Comparison of ENCODE assay signal across 2 cellular contexts in the genomic region with DNA sequence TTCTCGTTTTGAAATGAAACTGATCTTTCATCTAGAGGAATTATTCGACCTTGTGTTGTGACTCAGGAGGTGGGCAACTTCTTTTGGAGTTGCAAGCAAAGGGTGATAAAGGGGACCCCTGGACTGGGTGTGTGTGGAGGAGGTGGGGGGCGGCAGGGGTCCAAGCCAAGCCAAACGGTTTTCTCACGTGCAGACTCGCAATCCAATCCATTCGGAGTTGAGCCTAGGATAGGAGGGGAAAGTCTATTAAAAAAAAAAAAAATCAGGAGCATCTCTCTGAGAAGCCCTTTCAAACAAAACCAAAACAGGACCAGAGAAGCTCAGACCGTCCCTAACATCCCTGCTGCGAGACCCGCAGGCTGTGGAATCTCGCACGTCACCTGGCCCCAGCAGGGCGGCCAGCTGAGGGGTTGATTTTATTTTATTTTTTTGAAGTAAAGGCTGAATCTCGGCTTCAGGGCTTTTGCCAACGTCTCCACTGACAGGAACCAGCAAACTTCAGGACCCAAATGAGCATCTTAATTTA.
TF ChIP-seq lines count a peak whose summit lies in the region.

No MANE protein-coding gene starts in this region.

TF ChIP-seq in A549, 52 proteins besides CTCF, POLR2A, EP300 and RAD21 (continued from another document):
- TF ChIP-seq, protein P1, sequence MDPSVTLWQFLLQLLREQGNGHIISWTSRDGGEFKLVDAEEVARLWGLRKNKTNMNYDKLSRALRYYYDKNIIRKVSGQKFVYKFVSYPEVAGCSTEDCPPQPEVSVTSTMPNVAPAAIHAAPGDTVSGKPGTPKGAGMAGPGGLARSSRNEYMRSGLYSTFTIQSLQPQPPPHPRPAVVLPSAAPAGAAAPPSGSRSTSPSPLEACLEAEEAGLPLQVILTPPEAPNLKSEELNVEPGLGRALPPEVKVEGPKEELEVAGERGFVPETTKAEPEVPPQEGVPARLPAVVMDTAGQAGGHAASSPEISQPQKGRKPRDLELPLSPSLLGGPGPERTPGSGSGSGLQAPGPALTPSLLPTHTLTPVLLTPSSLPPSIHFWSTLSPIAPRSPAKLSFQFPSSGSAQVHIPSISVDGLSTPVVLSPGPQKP (IDR thresholded peaks at IDR 0.05; ENCODE audit: low read depth, low read length), result no peak
- TF ChIP-seq E2F6 (IDR thresholded peaks at IDR 0.05; ENCODE audit: borderline replicate concordance, low read depth), result no peak
- peak; percentile 79; the same call in 1 of the 2 replicates for TF ChIP-seq RNF2 (IDR thresholded peaks at IDR 0.05; ENCODE audit: borderline replicate concordance, low read depth)
- no peak for TF ChIP-seq JUN (IDR thresholded peaks at IDR 0.05)
- 0 out of 3 replicates have a peak, but pooled peaks have one; percentile 6 for TF ChIP-seq SMC3 (IDR thresholded peaks at IDR 0.05)

TF ChIP-seq in K562, 482 proteins besides CTCF, POLR2A, EP300 and RAD21 (continued from another document and continues in another):
- TF ChIP-seq ID3 (CRISPR knock-in tag; IDR thresholded peaks at IDR 0.05), result no peak
- TF ChIP-seq ID3 (tag; IDR thresholded peaks at IDR 0.05), result no peak
- no peak for TF ChIP-seq SIRT6 (IDR thresholded peaks at IDR 0.05; ENCODE audit: low read depth, low read length)
- TF ChIP-seq FOXA1 (IDR thresholded peaks at IDR 0.05; ENCODE audit: borderline replicate concordance), result no peak
- no peak for TF ChIP-seq LARP7 (IDR thresholded peaks at IDR 0.05)
- TF ChIP-seq, protein P2, sequence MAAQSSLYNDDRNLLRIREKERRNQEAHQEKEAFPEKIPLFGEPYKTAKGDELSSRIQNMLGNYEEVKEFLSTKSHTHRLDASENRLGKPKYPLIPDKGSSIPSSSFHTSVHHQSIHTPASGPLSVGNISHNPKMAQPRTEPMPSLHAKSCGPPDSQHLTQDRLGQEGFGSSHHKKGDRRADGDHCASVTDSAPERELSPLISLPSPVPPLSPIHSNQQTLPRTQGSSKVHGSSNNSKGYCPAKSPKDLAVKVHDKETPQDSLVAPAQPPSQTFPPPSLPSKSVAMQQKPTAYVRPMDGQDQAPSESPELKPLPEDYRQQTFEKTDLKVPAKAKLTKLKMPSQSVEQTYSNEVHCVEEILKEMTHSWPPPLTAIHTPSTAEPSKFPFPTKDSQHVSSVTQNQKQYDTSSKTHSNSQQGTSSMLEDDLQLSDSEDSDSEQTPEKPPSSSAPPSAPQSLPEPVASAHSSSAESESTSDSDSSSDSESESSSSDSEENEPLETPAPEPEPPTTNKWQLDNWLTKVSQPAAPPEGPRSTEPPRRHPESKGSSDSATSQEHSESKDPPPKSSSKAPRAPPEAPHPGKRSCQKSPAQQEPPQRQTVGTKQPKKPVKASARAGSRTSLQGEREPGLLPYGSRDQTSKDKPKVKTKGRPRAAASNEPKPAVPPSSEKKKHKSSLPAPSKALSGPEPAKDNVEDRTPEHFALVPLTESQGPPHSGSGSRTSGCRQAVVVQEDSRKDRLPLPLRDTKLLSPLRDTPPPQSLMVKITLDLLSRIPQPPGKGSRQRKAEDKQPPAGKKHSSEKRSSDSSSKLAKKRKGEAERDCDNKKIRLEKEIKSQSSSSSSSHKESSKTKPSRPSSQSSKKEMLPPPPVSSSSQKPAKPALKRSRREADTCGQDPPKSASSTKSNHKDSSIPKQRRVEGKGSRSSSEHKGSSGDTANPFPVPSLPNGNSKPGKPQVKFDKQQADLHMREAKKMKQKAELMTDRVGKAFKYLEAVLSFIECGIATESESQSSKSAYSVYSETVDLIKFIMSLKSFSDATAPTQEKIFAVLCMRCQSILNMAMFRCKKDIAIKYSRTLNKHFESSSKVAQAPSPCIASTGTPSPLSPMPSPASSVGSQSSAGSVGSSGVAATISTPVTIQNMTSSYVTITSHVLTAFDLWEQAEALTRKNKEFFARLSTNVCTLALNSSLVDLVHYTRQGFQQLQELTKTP (IDR thresholded peaks at IDR 0.05; ENCODE audit: low read depth in 1 of 2, partially characterized antibody in 2 of 2), result no peak
- no peak for TF ChIP-seq GABPA (tag; conservative IDR thresholded peaks at IDR 0.05; ENCODE audit: low read depth)
- TF ChIP-seq STAT5B (CRISPR knock-in tag; IDR thresholded peaks at IDR 0.05), result no peak
- TF ChIP-seq, protein P3, sequence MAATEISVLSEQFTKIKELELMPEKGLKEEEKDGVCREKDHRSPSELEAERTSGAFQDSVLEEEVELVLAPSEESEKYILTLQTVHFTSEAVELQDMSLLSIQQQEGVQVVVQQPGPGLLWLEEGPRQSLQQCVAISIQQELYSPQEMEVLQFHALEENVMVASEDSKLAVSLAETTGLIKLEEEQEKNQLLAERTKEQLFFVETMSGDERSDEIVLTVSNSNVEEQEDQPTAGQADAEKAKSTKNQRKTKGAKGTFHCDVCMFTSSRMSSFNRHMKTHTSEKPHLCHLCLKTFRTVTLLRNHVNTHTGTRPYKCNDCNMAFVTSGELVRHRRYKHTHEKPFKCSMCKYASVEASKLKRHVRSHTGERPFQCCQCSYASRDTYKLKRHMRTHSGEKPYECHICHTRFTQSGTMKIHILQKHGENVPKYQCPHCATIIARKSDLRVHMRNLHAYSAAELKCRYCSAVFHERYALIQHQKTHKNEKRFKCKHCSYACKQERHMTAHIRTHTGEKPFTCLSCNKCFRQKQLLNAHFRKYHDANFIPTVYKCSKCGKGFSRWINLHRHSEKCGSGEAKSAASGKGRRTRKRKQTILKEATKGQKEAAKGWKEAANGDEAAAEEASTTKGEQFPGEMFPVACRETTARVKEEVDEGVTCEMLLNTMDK (IDR thresholded peaks at IDR 0.05; ENCODE audit: borderline replicate concordance, insufficient read depth, low read depth, low read length, poor library complexity, severe bottlenecking), result no peak
- no peak for TF ChIP-seq CCAR2 (IDR thresholded peaks at IDR 0.05; ENCODE audit: low read depth, low read length)
- TF ChIP-seq ESRRA (IDR thresholded peaks at IDR 0.05; ENCODE audit: borderline replicate concordance, low read depth), result 0 out of 2 replicates have a peak, but pooled peaks have one; percentile 2
- TF ChIP-seq TFAP4 (CRISPR knock-in tag; IDR thresholded peaks at IDR 0.05; ENCODE audit: borderline replicate concordance), result peak; percentile 48; the same call in 1 of the 2 replicates
- TF ChIP-seq, protein P4, sequence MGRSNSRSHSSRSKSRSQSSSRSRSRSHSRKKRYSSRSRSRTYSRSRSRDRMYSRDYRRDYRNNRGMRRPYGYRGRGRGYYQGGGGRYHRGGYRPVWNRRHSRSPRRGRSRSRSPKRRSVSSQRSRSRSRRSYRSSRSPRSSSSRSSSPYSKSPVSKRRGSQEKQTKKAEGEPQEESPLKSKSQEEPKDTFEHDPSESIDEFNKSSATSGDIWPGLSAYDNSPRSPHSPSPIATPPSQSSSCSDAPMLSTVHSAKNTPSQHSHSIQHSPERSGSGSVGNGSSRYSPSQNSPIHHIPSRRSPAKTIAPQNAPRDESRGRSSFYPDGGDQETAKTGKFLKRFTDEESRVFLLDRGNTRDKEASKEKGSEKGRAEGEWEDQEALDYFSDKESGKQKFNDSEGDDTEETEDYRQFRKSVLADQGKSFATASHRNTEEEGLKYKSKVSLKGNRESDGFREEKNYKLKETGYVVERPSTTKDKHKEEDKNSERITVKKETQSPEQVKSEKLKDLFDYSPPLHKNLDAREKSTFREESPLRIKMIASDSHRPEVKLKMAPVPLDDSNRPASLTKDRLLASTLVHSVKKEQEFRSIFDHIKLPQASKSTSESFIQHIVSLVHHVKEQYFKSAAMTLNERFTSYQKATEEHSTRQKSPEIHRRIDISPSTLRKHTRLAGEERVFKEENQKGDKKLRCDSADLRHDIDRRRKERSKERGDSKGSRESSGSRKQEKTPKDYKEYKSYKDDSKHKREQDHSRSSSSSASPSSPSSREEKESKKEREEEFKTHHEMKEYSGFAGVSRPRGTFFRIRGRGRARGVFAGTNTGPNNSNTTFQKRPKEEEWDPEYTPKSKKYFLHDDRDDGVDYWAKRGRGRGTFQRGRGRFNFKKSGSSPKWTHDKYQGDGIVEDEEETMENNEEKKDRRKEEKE (IDR thresholded peaks at IDR 0.05; ENCODE audit: borderline replicate concordance in 1 of 2, control insufficient read depth in 1 of 2, low read depth in 2 of 2, low read length in 1 of 2), result no peak
- no peak for TF ChIP-seq SMARCB1 (IDR thresholded peaks at IDR 0.05; ENCODE audit: insufficient read length, low read depth)
- TF ChIP-seq ZNF280B (CRISPR knock-in tag; IDR thresholded peaks at IDR 0.05), result no peak
- peak; percentile 84 for TF ChIP-seq ZBTB7A (IDR thresholded peaks at IDR 0.05; ENCODE audit: borderline replicate concordance, control insufficient read depth, low read depth, low read length)
- no peak for TF ChIP-seq ZNF57 (CRISPR knock-in tag; IDR thresholded peaks at IDR 0.05)
- TF ChIP-seq ZNF174 (CRISPR knock-in tag; IDR thresholded peaks at IDR 0.05), result no peak
- no peak for TF ChIP-seq THAP12 (CRISPR knock-in tag; IDR thresholded peaks at IDR 0.05)
- TF ChIP-seq ARHGAP35 (IDR thresholded peaks at IDR 0.05; ENCODE audit: partially characterized antibody), result no peak
- TF ChIP-seq, protein P5, sequence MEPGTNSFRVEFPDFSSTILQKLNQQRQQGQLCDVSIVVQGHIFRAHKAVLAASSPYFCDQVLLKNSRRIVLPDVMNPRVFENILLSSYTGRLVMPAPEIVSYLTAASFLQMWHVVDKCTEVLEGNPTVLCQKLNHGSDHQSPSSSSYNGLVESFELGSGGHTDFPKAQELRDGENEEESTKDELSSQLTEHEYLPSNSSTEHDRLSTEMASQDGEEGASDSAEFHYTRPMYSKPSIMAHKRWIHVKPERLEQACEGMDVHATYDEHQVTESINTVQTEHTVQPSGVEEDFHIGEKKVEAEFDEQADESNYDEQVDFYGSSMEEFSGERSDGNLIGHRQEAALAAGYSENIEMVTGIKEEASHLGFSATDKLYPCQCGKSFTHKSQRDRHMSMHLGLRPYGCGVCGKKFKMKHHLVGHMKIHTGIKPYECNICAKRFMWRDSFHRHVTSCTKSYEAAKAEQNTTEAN (CRISPR knock-in tag; IDR thresholded peaks at IDR 0.05), result no peak
- no peak for TF ChIP-seq NR1H2 (CRISPR knock-in tag; IDR thresholded peaks at IDR 0.05)
- no peak for TF ChIP-seq JUNB (CRISPR knock-in tag; conservative IDR thresholded peaks at IDR 0.05)
- TF ChIP-seq ZNF277 (CRISPR knock-in tag; IDR thresholded peaks at IDR 0.05; ENCODE audit: borderline replicate concordance), result no peak
- TF ChIP-seq TAF15 (IDR thresholded peaks at IDR 0.05; ENCODE audit: low read depth, low read length), result no peak
- no peak for TF ChIP-seq ILF3 (IDR thresholded peaks at IDR 0.05; ENCODE audit: borderline replicate concordance)
- no peak for TF ChIP-seq RBM25 (IDR thresholded peaks at IDR 0.05; ENCODE audit: low read depth, low read length, severe bottlenecking)
- TF ChIP-seq XRCC3 (IDR thresholded peaks at IDR 0.05), result no peak
- peak; percentile 4; the same call in 1 of the 2 replicates for TF ChIP-seq SMARCA4 (IDR thresholded peaks at IDR 0.05)
- no peak for TF ChIP-seq CREB3L1 (IDR thresholded peaks at IDR 0.05; ENCODE audit: borderline replicate concordance, low read depth)
- TF ChIP-seq NFATC3 (IDR thresholded peaks at IDR 0.05), result no peak
- TF ChIP-seq SNIP1 (IDR thresholded peaks at IDR 0.05; ENCODE audit: low read depth), result no peak
